ENCODE assay signal across 9 cellular contexts in genomic region chr7:157228864-157229422, GRCh38.
A peak's percentile ranks its signal among the peaks of the same experiment; 100 is the strongest.
DNase-seq lines count a peak whose midpoint lies in the region; ATAC-seq and TF ChIP-seq lines count a peak whose summit lies in the region.
"Had no signal": no experiment of that assay in that cellular context is flagged by ENCODE, and none has a peak within 500 bp of the region (broad histone marks: within the 10 kb centered on the region; RNA-seq: fewer than 3 reads in every experiment).

No MANE protein-coding gene starts in this region.

- H3K4me3 ChIP-seq in BE2C (ENCODE audit: low read depth, low read length) (no peak overlapping the region), SU-DHL-6 (ENCODE audit: insufficient read depth, low read length, poor library complexity, severe bottlenecking) (no peak overlapping the region), fibroblast of villous mesenchyme (ENCODE audit: low read depth, low read length) (no peak overlapping the region), neuronal stem cell (ENCODE audit: low read length in 2 of 2) (no peak overlapping the region)
- H3K4me3 ChIP-seq: upper lobe of left lung had no signal

- H3K9me2 ChIP-seq in SU-DHL-6 (replicated peaks; ENCODE audit: insufficient read depth, low read length) = no peaks in the 10 kb centered on the region

- H4K8ac ChIP-seq in neuronal stem cell (ENCODE audit: low read depth, low read length) = no peak overlapping the region

- H3K18ac ChIP-seq in neuronal stem cell (ENCODE audit: low read length) = no peak overlapping the region

- H3K27ac ChIP-seq in SU-DHL-6 (ENCODE audit: low read depth, low read length) (no peak overlapping the region), neuronal stem cell (replicated peaks; ENCODE audit: low read length) (no peak overlapping the region)
- H3K27ac ChIP-seq: upper lobe of left lung had no signal

- H2BK15ac ChIP-seq in neuronal stem cell (ENCODE audit: low read length) = no peak overlapping the region

- no peaks in the 10 kb centered on the region for H3F3A ChIP-seq in SU-DHL-6 (ENCODE audit: insufficient read depth)

- H3K36me3 ChIP-seq in BE2C = peaks cover 59% of the 10 kb centered on the region
- peaks cover 5% of the 10 kb centered on the region; the same call in 1 of the 2 replicates for H3K36me3 ChIP-seq in SU-DHL-6 (ENCODE audit: low read length)
- H3K36me3 ChIP-seq in neuronal stem cell (replicated peaks in 1 of 2; ENCODE audit: control insufficient read depth in 2 of 2, insufficient read depth in 2 of 2, low read length in 2 of 2) = peaks cover 12 to 90% of the 10 kb centered on the region in 2 donors

- no peak overlapping the region for H3K4ac ChIP-seq in neuronal stem cell (ENCODE audit: low read length)

- H3K23ac ChIP-seq in neuronal stem cell (ENCODE audit: low read depth, low read length, poor library complexity) = no peak overlapping the region

- no peak for ATAC-seq in GM19324 (IDR thresholded peaks at IDR 0.05; ENCODE audit: low FRiP score, unreplicated experiment)

- H3K4me1 ChIP-seq in BE2C (peaks cover 3% of the 10 kb centered on the region; the same call in 1 of the 2 replicates), neuronal stem cell (ENCODE audit: control insufficient read depth in 2 of 2, insufficient read depth in 1 of 2, low read depth in 1 of 2, low read length in 2 of 2) (no peaks in the 10 kb centered on the region)
- H3K4me1 ChIP-seq: upper lobe of left lung had no signal

- H3K9me3 ChIP-seq in BE2C (no peaks in the 10 kb centered on the region), SU-DHL-6 (ENCODE audit: insufficient read depth, low read length) (no peaks in the 10 kb centered on the region), neuronal stem cell (replicated peaks in 1 of 2; ENCODE audit: control insufficient read depth in 2 of 2, insufficient read depth in 1 of 2, low read depth in 1 of 2, low read length in 2 of 2) (no peaks in the 10 kb centered on the region)
- H3K9me3 ChIP-seq: upper lobe of left lung had no signal

- TF ChIP-seq CTCF in BE2C (IDR thresholded peaks at IDR 0.05; ENCODE audit: low read depth, low read length) (peak; percentile 70), GM12874 (IDR thresholded peaks at IDR 0.05; ENCODE audit: insufficient read depth, low read depth, low read length) (0 out of 2 replicates have a peak, but pooled peaks have one; percentile 24), SU-DHL-6 (IDR thresholded peaks at IDR 0.05; ENCODE audit: insufficient read depth, low read length, poor library complexity, severe bottlenecking) (peak; percentile 18), fibroblast of villous mesenchyme (IDR thresholded peaks at IDR 0.05; ENCODE audit: insufficient read depth, low read depth, low read length) (peak; percentile 65)

- H2BK12ac ChIP-seq in neuronal stem cell (ENCODE audit: low read length) = no peak overlapping the region

- H2BK120ac ChIP-seq in neuronal stem cell (ENCODE audit: low read depth, low read length) = no peak overlapping the region

- H4K91ac ChIP-seq in neuronal stem cell (ENCODE audit: low read depth, low read length, poor library complexity) = no peak overlapping the region

- H2BK5ac ChIP-seq in neuronal stem cell (ENCODE audit: low read length) = no peak overlapping the region

- H3K27me3 ChIP-seq in BE2C (no peaks in the 10 kb centered on the region), SU-DHL-6 (ENCODE audit: low read length) (no peaks in the 10 kb centered on the region), neuronal stem cell (ENCODE audit: control insufficient read depth in 3 of 3, insufficient read depth in 3 of 3, low read depth in 1 of 3, low read length in 3 of 3) (no peaks in the 10 kb centered on the region)
- H3K27me3 ChIP-seq: upper lobe of left lung had no signal

- H3K9ac ChIP-seq in SU-DHL-6 (ENCODE audit: low read length) = no peak overlapping the region
- no peak overlapping the region for H3K9ac ChIP-seq in neuronal stem cell (ENCODE audit: low read depth, low read length, poor library complexity)

- no peak overlapping the region for H2AK5ac ChIP-seq in neuronal stem cell (ENCODE audit: low read depth, low read length)

- no peaks in the 10 kb centered on the region for H3K79me2 ChIP-seq in SU-DHL-6 (ENCODE audit: insufficient read depth, low read length)

- H2AFZ ChIP-seq in SU-DHL-6 (ENCODE audit: low read depth, low read length, severe bottlenecking) = no peak overlapping the region
- H2AFZ ChIP-seq in neuronal stem cell (ENCODE audit: low read length) = no peak overlapping the region

- no peaks in the 10 kb centered on the region for H4K20me1 ChIP-seq in SU-DHL-6 (ENCODE audit: low read depth, low read length)

- no CpG with 5 or more reads among the region's 8 CpGs for WGBS in neuronal stem cell (ENCODE audit: extremely low coverage in 2 of 2, insufficient read length in 2 of 2, insufficient replicate concordance in 1 of 2), 2 donors

- no peaks in the 10 kb centered on the region for H3K79me1 ChIP-seq in neuronal stem cell (ENCODE audit: low read depth, low read length)

- H3K4me2 ChIP-seq in SU-DHL-6 (ENCODE audit: low read depth, low read length, poor library complexity, severe bottlenecking) (no peak overlapping the region), neuronal stem cell (ENCODE audit: insufficient read depth, low read length, poor library complexity, severe bottlenecking) (no peak overlapping the region)

- DNase-seq in BE2C (peak; percentile 58), fibroblast of villous mesenchyme (ENCODE audit: low read depth) (peak; percentile 46), neuronal stem cell (ENCODE audit: low spot score) (no peak), ureter (ENCODE audit: low spot score) (no peak), NCI-H446 (lab: John Stamatoyannopoulos, UW) (no peak)
- DNase-seq: upper lobe of left lung had no signal

- no peak overlapping the region for H3K14ac ChIP-seq in neuronal stem cell (ENCODE audit: low read length)

Comparison
In these comparisons a context has a peak if more than half of its experiments do, and no peak if none do; other contexts are left out.
1. DNase-seq: peak in BE2C (single experiment) and fibroblast of villous mesenchyme (single experiment); none in neuronal stem cell (single experiment), ureter (single experiment) and NCI-H446 (0 of 2).
2. CTCF ChIP-seq: peak in every context shown above with its lines; median percentile 70 in BE2C; 65 in fibroblast of villous mesenchyme; 24 in GM12874; 18 in SU-DHL-6.